ENCODE assay signal across 8 cellular contexts in genomic region chr13:106533101-106533939, GRCh38. TPM values are rescaled to one million over a fixed set of nuclear protein-coding genes. Genes with fewer than 3 reads are reported as not detected.
A peak's percentile ranks its signal among the peaks of the same experiment; 100 is the strongest.
DNase-seq lines count a peak whose midpoint lies in the region; ATAC-seq and TF ChIP-seq lines count a peak whose summit lies in the region.

No MANE protein-coding gene starts in this region.

- DNase-seq in NCI-H1436 (lab: John Stamatoyannopoulos, UW) (peak; percentile 51), NCI-H1436 treated with DMSO at 0.1 percent for 48 hours (lab: John Stamatoyannopoulos, UW) (no peak), MM.1S (peak; percentile 51), T-helper 17 cell (peak in 1 of 3 donors; percentile 11), dermis blood vessel endothelial cell (peak; percentile 89), left colon (peak; percentile 82 to 91), spleen (peak; percentile 87)

- H3K4me2 ChIP-seq in MM.1S (ENCODE audit: low read depth, low read length): peak overlapping the region; percentile 96

- peaks cover 19% of the 10 kb centered on the region for H3K4me1 Mint-ChIP-seq in T-helper 17 cell

- intact Hi-C loops in left colon (cut with DNase I, micrococcal nuclease) (loop anchor here in 1 of 2 donors (10.0 kb wide), 1 partner anchor 1959 kb away; no protein-coding TSS in a partner anchor), spleen (cut with DNase I; ENCODE audit: low total_unique reads) (no loop called here)

- peaks cover 47% of the 10 kb centered on the region for H3K27me3 Mint-ChIP-seq in T-helper 17 cell

- no peaks in the 10 kb centered on the region for H3K9me2 ChIP-seq in MM.1S (replicated peaks; ENCODE audit: insufficient read depth, low read length)

- TF ChIP-seq POLR2A in spleen (IDR thresholded peaks at IDR 0.05): no peak

- TF ChIP-seq CTCF in MM.1S (IDR thresholded peaks at IDR 0.05; ENCODE audit: low read length) (peak; percentile 31), spleen (IDR thresholded peaks at IDR 0.05 in 8 of 11, conservative IDR thresholded peaks at IDR 0.05 in 3 of 11) (peak in 6 of 11 experiments; percentile 46 to 73 (median 53))

- no peaks in the 10 kb centered on the region for H3K79me2 ChIP-seq in MM.1S (ENCODE audit: low read length)

- H3K27ac ChIP-seq in MM.1S (ENCODE audit: low read length): no peak overlapping the region
- H3K27ac ChIP-seq in spleen: peak overlapping the region in 7 of 8 donors; percentile 51 to 77 (median 65)

- H2AFZ ChIP-seq in MM.1S (ENCODE audit: low read length): peak overlapping the region; percentile 38

- H3K36me3 ChIP-seq in MM.1S (replicated peaks; ENCODE audit: insufficient read depth, low read length) (no peaks in the 10 kb centered on the region), spleen (no peaks in the 10 kb centered on the region)

- no peak overlapping the region for H3K9ac ChIP-seq in MM.1S (ENCODE audit: low read length)

- H3K4me3 Mint-ChIP-seq in T-helper 17 cell: peak overlapping the region; percentile 86

- no peaks in the 10 kb centered on the region; the same call in 1 of the 2 replicates for H4K20me1 ChIP-seq in MM.1S (ENCODE audit: insufficient read depth, low read length)

- no peaks in the 10 kb centered on the region for H3K36me3 Mint-ChIP-seq in T-helper 17 cell (ENCODE audit: low read depth)

- ATAC-seq in T-helper 17 cell: no peak
- ATAC-seq in left colon: peak; percentile 55
- no peak for ATAC-seq in HG03139 (IDR thresholded peaks at IDR 0.05; ENCODE audit: unreplicated experiment)

- WGBS in spleen, 5 donors: 6 to 10% (median 7%) methylated on average over 38 to 44 of the region's 44 CpGs

- H3K27me3 ChIP-seq in MM.1S (replicated peaks; ENCODE audit: insufficient read depth, low read length) (0 out of 2 replicates have a peak, but pooled peaks cover 5% of the 10 kb centered on the region), spleen (replicated peaks in 1 of 7) (peaks cover 0 to 60% (median 25%) of the 10 kb centered on the region in 7 donors)

- H3F3A ChIP-seq in MM.1S (ENCODE audit: insufficient read depth, low read length): peaks cover 21% of the 10 kb centered on the region

- no peak overlapping the region for H3K27ac Mint-ChIP-seq in T-helper 17 cell

- H3K9me3 ChIP-seq in MM.1S (replicated peaks; ENCODE audit: insufficient read depth, low read length): no peaks in the 10 kb centered on the region
- no peaks in the 10 kb centered on the region for H3K9me3 ChIP-seq in T-helper 17 cell (ENCODE audit: control insufficient read depth, low read length, poor library complexity, severe bottlenecking)
- no peaks in the 10 kb centered on the region for H3K9me3 ChIP-seq in spleen

- H3K4me1 ChIP-seq in MM.1S (ENCODE audit: low read length) (peaks cover 10% of the 10 kb centered on the region; the same call in 1 of the 2 replicates), spleen (peaks cover 14 to 48% (median 37%) of the 10 kb centered on the region in 6 donors)

- H3K4me3 ChIP-seq in MM.1S (ENCODE audit: low read length) (peak overlapping the region; percentile 65; the same call in 1 of the 2 replicates), spleen (peak overlapping the region; percentile 44 to 96 (median 86))

RNA-seq across cellular contexts. Expression of gene EFNB2, which starts 2.1 kb away (rescaled TPM):
- under 1 TPM; 0.35 to 0.37 TPM for total RNA-seq in T-helper 17 cell
- 60.1 and 121 TPM in 2 replicates for total RNA-seq in dermis blood vessel endothelial cell
- total RNA-seq in left colon: 10 to 100 TPM; 85.0 to 97.1 TPM
- total RNA-seq in spleen: 10 to 100 TPM; 12.4 to 22.9 (median 17.6) TPM
- polyA plus RNA-seq in spleen: 1 to 10 TPM; 2.9 to 7.1 (median 6.8) TPM

RNA-seq across cellular contexts. Expression of gene ARGLU1, which starts 34.6 kb away (rescaled TPM):
- 100 to 1,000 TPM; 156 to 163 TPM for total RNA-seq in T-helper 17 cell
- 51.0 and 71.6 TPM in 2 replicates for total RNA-seq in dermis blood vessel endothelial cell
- total RNA-seq in left colon: 10 to 100 TPM; 70.0 to 80.8 TPM
- total RNA-seq in spleen: 100 to 1,000 TPM in 6 of 7 donors, 10 to 100 TPM in 1; 99.5 to 204 (median 128) TPM
- polyA plus RNA-seq in spleen: 100 to 1,000 TPM; 123 to 190 (median 141) TPM

Comparison
In these comparisons a context has a peak if more than half of its experiments do, and no peak if none do; other contexts are left out.
1. RNA of gene EFNB2, which starts 2.1 kb away (total RNA-seq): 85.0 to 97.1 TPM in left colon, 60.1 to 121 TPM in dermis blood vessel endothelial cell and 12.4 to 22.9 TPM in spleen; 0.35 to 0.37 TPM in T-helper 17 cell; every median in the first group is over 4 times any median in the second.